10 cellular contexts compared by ENCODE assay signal in genomic region chr1:198638894-198639319, GRCh38. TPM values are rescaled to one million over a fixed set of nuclear protein-coding genes. Genes with fewer than 3 reads are reported as not detected.
DNase-seq lines count a peak whose midpoint lies in the region; ATAC-seq and TF ChIP-seq lines count a peak whose summit lies in the region.
"Had no signal": no experiment of that assay in that cellular context is flagged by ENCODE, and none has a peak within 500 bp of the region (broad histone marks: within the 10 kb centered on the region; RNA-seq: fewer than 3 reads in every experiment).

A gene with protein sequence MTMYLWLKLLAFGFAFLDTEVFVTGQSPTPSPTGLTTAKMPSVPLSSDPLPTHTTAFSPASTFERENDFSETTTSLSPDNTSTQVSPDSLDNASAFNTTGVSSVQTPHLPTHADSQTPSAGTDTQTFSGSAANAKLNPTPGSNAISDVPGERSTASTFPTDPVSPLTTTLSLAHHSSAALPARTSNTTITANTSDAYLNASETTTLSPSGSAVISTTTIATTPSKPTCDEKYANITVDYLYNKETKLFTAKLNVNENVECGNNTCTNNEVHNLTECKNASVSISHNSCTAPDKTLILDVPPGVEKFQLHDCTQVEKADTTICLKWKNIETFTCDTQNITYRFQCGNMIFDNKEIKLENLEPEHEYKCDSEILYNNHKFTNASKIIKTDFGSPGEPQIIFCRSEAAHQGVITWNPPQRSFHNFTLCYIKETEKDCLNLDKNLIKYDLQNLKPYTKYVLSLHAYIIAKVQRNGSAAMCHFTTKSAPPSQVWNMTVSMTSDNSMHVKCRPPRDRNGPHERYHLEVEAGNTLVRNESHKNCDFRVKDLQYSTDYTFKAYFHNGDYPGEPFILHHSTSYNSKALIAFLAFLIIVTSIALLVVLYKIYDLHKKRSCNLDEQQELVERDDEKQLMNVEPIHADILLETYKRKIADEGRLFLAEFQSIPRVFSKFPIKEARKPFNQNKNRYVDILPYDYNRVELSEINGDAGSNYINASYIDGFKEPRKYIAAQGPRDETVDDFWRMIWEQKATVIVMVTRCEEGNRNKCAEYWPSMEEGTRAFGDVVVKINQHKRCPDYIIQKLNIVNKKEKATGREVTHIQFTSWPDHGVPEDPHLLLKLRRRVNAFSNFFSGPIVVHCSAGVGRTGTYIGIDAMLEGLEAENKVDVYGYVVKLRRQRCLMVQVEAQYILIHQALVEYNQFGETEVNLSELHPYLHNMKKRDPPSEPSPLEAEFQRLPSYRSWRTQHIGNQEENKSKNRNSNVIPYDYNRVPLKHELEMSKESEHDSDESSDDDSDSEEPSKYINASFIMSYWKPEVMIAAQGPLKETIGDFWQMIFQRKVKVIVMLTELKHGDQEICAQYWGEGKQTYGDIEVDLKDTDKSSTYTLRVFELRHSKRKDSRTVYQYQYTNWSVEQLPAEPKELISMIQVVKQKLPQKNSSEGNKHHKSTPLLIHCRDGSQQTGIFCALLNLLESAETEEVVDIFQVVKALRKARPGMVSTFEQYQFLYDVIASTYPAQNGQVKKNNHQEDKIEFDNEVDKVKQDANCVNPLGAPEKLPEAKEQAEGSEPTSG (N-terminal part only) (plus strand): TSS chr1:198639040. CDS start chr1:198639269, 229 bp downstream.

- H3K4me1 Mint-ChIP-seq in activated naive CD8-positive, alpha-beta T cell treated with anti-CD3 and anti-CD28 coated beads for 36 hours, result peaks cover 60% of the 10 kb centered on the region

- H3K27ac Mint-ChIP-seq in activated naive CD8-positive, alpha-beta T cell treated with anti-CD3 and anti-CD28 coated beads for 36 hours, result peak within 1 kb of the TSS; percentile 96

- H3K9me3 Mint-ChIP-seq in activated naive CD8-positive, alpha-beta T cell treated with anti-CD3 and anti-CD28 coated beads for 36 hours, result peaks cover 8% of the 10 kb centered on the region

- H3K36me3 Mint-ChIP-seq in activated naive CD8-positive, alpha-beta T cell treated with anti-CD3 and anti-CD28 coated beads for 36 hours, result peaks cover 56% of the 10 kb centered on the region

- peak within 1 kb of the TSS; percentile 92 for H3K4me3 Mint-ChIP-seq in activated naive CD8-positive, alpha-beta T cell treated with anti-CD3 and anti-CD28 coated beads for 36 hours

- TF ChIP-seq CTCF in omental fat pad (IDR thresholded peaks at IDR 0.05), result no peak

- ATAC-seq in GM19467 (IDR thresholded peaks at IDR 0.05; ENCODE audit: unreplicated experiment), result peak; percentile 71
- peak; percentile 62 for ATAC-seq in HG03469 (IDR thresholded peaks at IDR 0.05; ENCODE audit: unreplicated experiment)
- no peak for ATAC-seq in omental fat pad (ENCODE audit: low FRiP score)

- H3K27me3 Mint-ChIP-seq in activated naive CD8-positive, alpha-beta T cell treated with anti-CD3 and anti-CD28 coated beads for 36 hours, result no peaks in the 10 kb centered on the region

- DNase-seq in GDM1 (lab: John Stamatoyannopoulos, UW) (peak; percentile 70), omental fat pad (ENCODE audit: low spot score) (no peak), NCI-H82 treated with DMSO at 0.1 percent for 48 hours (lab: John Stamatoyannopoulos, UW; ENCODE audit: unreplicated experiment) (no peak), NCI-H2029 (lab: John Stamatoyannopoulos, UW) (no peak), D341Med (ENCODE audit: low spot score) (no peak)
- DNase-seq in activated naive CD8-positive, alpha-beta T cell treated with anti-CD3 and anti-CD28 coated beads for 36 hours, result no peak

RNA-seq across cellular contexts. Expression of the gene that starts here (rescaled TPM):
- total RNA-seq in activated naive CD8-positive, alpha-beta T cell treated with anti-CD3 and anti-CD28 coated beads for 36 hours, result 100 to 1,000 TPM; 421 to 422 TPM
- 100 to 1,000 TPM in 1 of 4 donors, 10 to 100 TPM in 3; 36.5 to 127 (median 67.1) TPM for total RNA-seq in omental fat pad
- total RNA-seq: cardiac muscle cell, H1 had no signal
